8 cellular contexts compared by ENCODE assay signal in the genomic region with DNA sequence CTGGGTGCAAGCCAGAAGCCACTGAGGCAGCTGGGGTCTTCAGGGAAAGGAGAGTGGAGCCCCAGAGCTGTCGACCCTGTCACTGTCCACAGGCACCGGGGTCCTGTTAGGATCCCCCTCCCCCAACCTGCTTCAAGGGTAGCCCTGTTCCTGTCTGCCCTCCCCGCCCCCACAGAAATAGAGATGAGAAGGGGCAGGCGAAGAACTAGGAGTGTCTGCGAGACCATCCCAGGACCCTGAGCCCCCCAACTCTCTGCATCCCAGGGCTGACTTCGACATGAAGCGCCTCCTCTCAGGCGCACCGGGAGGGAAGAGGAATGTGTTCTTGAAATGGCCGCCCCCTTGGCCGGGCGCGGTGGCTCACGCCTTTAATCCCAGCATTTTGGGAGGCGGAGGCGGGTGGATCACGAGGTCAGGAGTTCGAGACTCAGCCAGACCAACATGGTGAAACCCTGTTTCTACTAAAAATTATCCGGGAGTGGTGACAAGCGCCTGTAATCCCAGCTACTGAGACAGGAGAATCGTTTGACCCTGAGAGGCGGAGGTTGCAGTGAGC.
A peak's percentile ranks its signal among the peaks of the same experiment; 100 is the strongest.
DNase-seq lines count a peak whose midpoint lies in the region; ATAC-seq lines count a peak whose summit lies in the region.

No MANE protein-coding gene starts in this region.

- no peaks in the 10 kb centered on the region for H3K9me3 Mint-ChIP-seq in stimulated activated effector memory CD8-positive, alpha-beta T cell treated with anti-CD3 and anti-CD28 coated beads, Interleukin-12 subunit alpha, Interleukin-12 subunit beta, amount 100 ng/mL, for 72 hours

- DNase-seq in NCI-H146 (lab: John Stamatoyannopoulos, UW) (peak; percentile 44), NCI-H146 treated with DMSO at 0.1 percent for 48 hours (lab: John Stamatoyannopoulos, UW; ENCODE audit: unreplicated experiment) (no peak), epidermal melanocyte (ENCODE audit: insufficient read length, low spot score) (no peak), DMS153 treated with DMSO at 0.1 percent for 48 hours (lab: John Stamatoyannopoulos, UW; ENCODE audit: unreplicated experiment) (no peak)
- DNase-seq in stimulated activated effector memory CD8-positive, alpha-beta T cell treated with anti-CD3 and anti-CD28 coated beads, Interleukin-12 subunit alpha, Interleukin-12 subunit beta, amount 100 ng/mL, for 72 hours (ENCODE audit: low spot score in 2 of 2) = no peak

- peak overlapping the region; percentile 88 for H3K27ac Mint-ChIP-seq in stimulated activated effector memory CD8-positive, alpha-beta T cell treated with anti-CD3 and anti-CD28 coated beads, Interleukin-12 subunit alpha, Interleukin-12 subunit beta, amount 100 ng/mL, for 72 hours

- peaks cover 4% of the 10 kb centered on the region for H3K36me3 Mint-ChIP-seq in stimulated activated effector memory CD8-positive, alpha-beta T cell treated with anti-CD3 and anti-CD28 coated beads, Interleukin-12 subunit alpha, Interleukin-12 subunit beta, amount 100 ng/mL, for 72 hours

- peaks cover 2% of the 10 kb centered on the region for H3K9me3 ChIP-seq in iPS-18c (ENCODE audit: control insufficient read depth, insufficient read depth, low read length)

- peak; percentile 13 for ATAC-seq in HG03432 (IDR thresholded peaks at IDR 0.05; ENCODE audit: unreplicated experiment)
- ATAC-seq in stimulated activated effector memory CD8-positive, alpha-beta T cell treated with anti-CD3 and anti-CD28 coated beads, Interleukin-12 subunit alpha, Interleukin-12 subunit beta, amount 100 ng/mL, for 72 hours = no peak

- peak overlapping the region; percentile 79 for H3K27ac ChIP-seq in angular gyrus (ENCODE audit: low read depth, low read length)

- H3K4me1 Mint-ChIP-seq in stimulated activated effector memory CD8-positive, alpha-beta T cell treated with anti-CD3 and anti-CD28 coated beads, Interleukin-12 subunit alpha, Interleukin-12 subunit beta, amount 100 ng/mL, for 72 hours = peaks cover 18% of the 10 kb centered on the region

- peak overlapping the region; percentile 93 for H3K4me3 ChIP-seq in iPS-18c (ENCODE audit: insufficient read depth, low read depth, low read length)

- H3K4me3 Mint-ChIP-seq in stimulated activated effector memory CD8-positive, alpha-beta T cell treated with anti-CD3 and anti-CD28 coated beads, Interleukin-12 subunit alpha, Interleukin-12 subunit beta, amount 100 ng/mL, for 72 hours = peak overlapping the region; percentile 84
